ENCODE assay signal across 20 cellular contexts in the genomic region with DNA sequence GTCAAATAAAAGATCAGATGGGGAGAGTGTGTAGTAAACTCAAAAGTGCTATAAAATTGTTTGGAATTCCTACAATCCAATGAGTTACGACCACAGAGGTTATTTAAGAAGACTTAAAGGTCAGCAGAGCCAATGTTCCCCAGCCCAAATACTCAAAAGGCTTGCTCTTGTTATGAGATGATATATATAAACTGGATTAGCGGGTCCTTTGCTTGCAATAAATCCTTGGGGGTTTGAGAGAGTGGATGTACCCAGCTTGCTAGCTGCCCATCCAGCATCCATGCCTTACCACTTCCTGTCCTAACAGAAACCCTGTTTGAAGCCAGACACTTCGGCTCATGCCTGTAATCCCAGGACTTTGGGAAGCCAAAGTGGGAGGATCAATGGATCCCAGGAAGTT. TPM values are rescaled to one million over a fixed set of nuclear protein-coding genes. Genes with fewer than 3 reads are reported as not detected.
DNase-seq lines count a peak whose midpoint lies in the region; ATAC-seq and TF ChIP-seq lines count a peak whose summit lies in the region.
"Had no signal": no experiment of that assay in that cellular context is flagged by ENCODE, and none has a peak within 500 bp of the region (broad histone marks: within the 10 kb centered on the region; RNA-seq: fewer than 3 reads in every experiment).

No MANE protein-coding gene starts in this region.

- H3K36me3 ChIP-seq in DND-41 (ENCODE audit: insufficient read depth, low read length) (no peaks in the 10 kb centered on the region), smooth muscle cell (ENCODE audit: low read depth) (no peaks in the 10 kb centered on the region)

- no peaks in the 10 kb centered on the region for H3F3A ChIP-seq in smooth muscle cell (ENCODE audit: low read depth)

- peaks cover 9% of the 10 kb centered on the region for H3K27me3 Mint-ChIP-seq in nephron (ENCODE audit: low read depth)
- H3K27me3 Mint-ChIP-seq: B cell, T-cell had no signal

- H2AFZ ChIP-seq in DND-41 (ENCODE audit: low read depth, low read length) (0 out of 2 replicates have a peak overlapping the region, but pooled peaks have one; percentile 8), smooth muscle cell (ENCODE audit: low read depth) (peak overlapping the region; percentile 9)

- no peaks in the 10 kb centered on the region for H3K79me2 ChIP-seq in DND-41 (ENCODE audit: insufficient read depth, low read length)
- H3K79me2 ChIP-seq in smooth muscle cell (ENCODE audit: low read depth) = no peaks in the 10 kb centered on the region

- TF ChIP-seq CTCF in DND-41 (IDR thresholded peaks at IDR 0.05; ENCODE audit: borderline replicate concordance, extremely low read depth, low read length, poor library complexity, severe bottlenecking) (no peak), NB4 (IDR thresholded peaks at IDR 0.05; ENCODE audit: low read depth, low read length) (no peak), nephron (IDR thresholded peaks at IDR 0.05; ENCODE audit: unreplicated experiment in 3 of 3) (no peak), smooth muscle cell (IDR thresholded peaks at IDR 0.05; ENCODE audit: borderline replicate concordance, insufficient read depth, poor library complexity, severe bottlenecking) (no peak)

- DNase-seq in DND-41 (no peak), NB4 (ENCODE audit: low read depth) (peak; percentile 36), smooth muscle cell (lab: John Stamatoyannopoulos, UW; ENCODE audit: unreplicated experiment) (no peak), KBM-7 (no peak), AML-193 (lab: John Stamatoyannopoulos, UW) (no peak)
- DNase-seq: GDM1, Karpas-422, NCI-H1105, NCI-H1436 treated with DMSO at 0.1 percent for 48 hours, NCI-H2029, NCI-H446, NCI-H524 treated with DMSO at 0.1 percent for 48 hours, NCI-H774, RPMI8226, SHP77, T-cell had no signal

- no peak for TF ChIP-seq POLR2A in NB4 (IDR thresholded peaks at IDR 0.05; ENCODE audit: extremely low read depth, insufficient read length)

- H3K4me2 ChIP-seq in DND-41 (ENCODE audit: insufficient read depth, low read length) (no peak overlapping the region), smooth muscle cell (no peak overlapping the region)

- H3K9me3 ChIP-seq in DND-41 (ENCODE audit: insufficient read depth, low read length, severe bottlenecking) (peaks cover 2% of the 10 kb centered on the region), smooth muscle cell (replicated peaks; ENCODE audit: low read depth) (no peaks in the 10 kb centered on the region)

- H3K27ac ChIP-seq in DND-41 (ENCODE audit: low read length) = no peak overlapping the region
- no peak overlapping the region for H3K27ac ChIP-seq in smooth muscle cell (ENCODE audit: low read depth)

- no peaks in the 10 kb centered on the region for H3K4me1 ChIP-seq in DND-41 (ENCODE audit: insufficient read depth, low read length)
- H3K4me1 ChIP-seq in smooth muscle cell (ENCODE audit: low read depth) = peaks cover 4% of the 10 kb centered on the region

- H3K27me3 ChIP-seq in DND-41 (ENCODE audit: insufficient read depth, low read length, poor library complexity) = no peaks in the 10 kb centered on the region
- H3K27me3 ChIP-seq in smooth muscle cell (ENCODE audit: low read depth) = no peaks in the 10 kb centered on the region

- no peaks in the 10 kb centered on the region for H3K36me3 Mint-ChIP-seq in nephron (ENCODE audit: low read depth)
- H3K36me3 Mint-ChIP-seq: IgD-negative memory B cell, T-cell had no signal

- peaks cover 15% of the 10 kb centered on the region for H3K9me3 Mint-ChIP-seq in nephron

- H3K9ac ChIP-seq in DND-41 (ENCODE audit: low read depth, low read length) (no peak overlapping the region), smooth muscle cell (ENCODE audit: low read depth) (no peak overlapping the region)

- 30% methylated on average over 3 of the region's 3 CpGs for WGBS in smooth muscle cell (ENCODE audit: low lambda C conversion rate)

- no peak overlapping the region for H3K4me3 ChIP-seq in DND-41 (ENCODE audit: low read depth in 1 of 2, low read length in 2 of 2)
- H3K4me3 ChIP-seq in NB4 (ENCODE audit: low read depth, low read length) = no peak overlapping the region
- H3K4me3 ChIP-seq in smooth muscle cell = no peak overlapping the region

- in situ Hi-C loops in KBM-7 (cut with MboI; ENCODE audit: low pct_unique_long_range_greater_than_20kb, low sequenced_read_pairs) = no loop called here

- no peaks in the 10 kb centered on the region for H4K20me1 ChIP-seq in DND-41 (ENCODE audit: insufficient read depth, low read length)
- no peaks in the 10 kb centered on the region for H4K20me1 ChIP-seq in smooth muscle cell (ENCODE audit: low read depth)

- no peak for ATAC-seq in DND-41 (ENCODE audit: insufficient read depth, low read depth)
- ATAC-seq in GM19467 (IDR thresholded peaks at IDR 0.05; ENCODE audit: unreplicated experiment) = no peak
- ATAC-seq: T-cell had no signal

- H3K4me3 Mint-ChIP-seq in nephron = no peak overlapping the region
- H3K4me3 Mint-ChIP-seq: B cell, IgD-negative memory B cell, T-cell had no signal

- H3K27ac Mint-ChIP-seq in nephron = peak overlapping the region in 2 of 3 experiments; percentile 14 to 22
- H3K27ac Mint-ChIP-seq: B cell, IgD-negative memory B cell, T-cell had no signal

- H3K4me1 Mint-ChIP-seq in nephron = peaks cover 31% of the 10 kb centered on the region
- H3K4me1 Mint-ChIP-seq: T-cell had no signal

RNA-seq across cellular contexts. Expression of gene MED13L, which starts 29.0 kb away (rescaled TPM):
- 65.9 and 74.3 TPM in 2 replicates for total RNA-seq in smooth muscle cell
- 13.2 and 20.3 TPM in 2 replicates for polyA plus RNA-seq in smooth muscle cell
